ENCODE assay signal across 1 cellular context in genomic region chr21:41846033-41846317, GRCh38.
TF ChIP-seq lines count a peak whose summit lies in the region.

No MANE protein-coding gene starts in this region.

TF ChIP-seq in GM23338, 12 proteins besides CTCF, POLR2A, EP300 and RAD21 (continued from another document):
- no peak for TF ChIP-seq ZNF462 (CRISPR knock-in tag; IDR thresholded peaks at IDR 0.05)
- TF ChIP-seq EZH2phosphoT487 (IDR thresholded peaks at IDR 0.05; ENCODE audit: unreplicated experiment) = no peak
